1 cellular context compared by ENCODE assay signal in the genomic region with DNA sequence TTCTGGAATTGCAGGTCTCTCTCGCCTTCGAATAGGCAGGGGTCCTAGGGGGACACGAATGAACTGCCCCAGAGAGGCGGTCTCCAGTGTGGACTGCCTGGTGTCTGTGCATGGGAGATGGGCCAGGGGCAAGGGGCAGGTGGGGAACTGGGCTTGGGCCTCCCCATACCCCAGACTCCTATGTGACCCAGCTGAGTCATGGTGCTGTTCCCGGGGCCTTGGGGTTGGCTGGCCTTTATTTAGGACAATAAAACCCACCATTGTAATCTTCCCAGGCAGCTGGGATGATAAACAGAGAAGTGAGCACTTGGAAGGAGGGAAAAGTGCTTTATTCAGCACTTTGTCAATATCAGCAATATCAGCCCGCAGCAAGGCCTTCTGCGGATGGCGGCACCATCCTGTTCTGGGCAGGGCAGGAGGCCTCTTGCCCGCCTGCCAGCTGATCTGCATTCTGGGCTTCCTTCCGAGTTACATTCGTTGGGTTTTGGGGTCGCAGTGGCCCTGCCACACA.
TF ChIP-seq lines count a peak whose summit lies in the region.

No MANE protein-coding gene starts in this region.

TF ChIP-seq in H1, 55 proteins besides CTCF, POLR2A, EP300 and RAD21 (continued from another document):
- TF ChIP-seq, protein P1, sequence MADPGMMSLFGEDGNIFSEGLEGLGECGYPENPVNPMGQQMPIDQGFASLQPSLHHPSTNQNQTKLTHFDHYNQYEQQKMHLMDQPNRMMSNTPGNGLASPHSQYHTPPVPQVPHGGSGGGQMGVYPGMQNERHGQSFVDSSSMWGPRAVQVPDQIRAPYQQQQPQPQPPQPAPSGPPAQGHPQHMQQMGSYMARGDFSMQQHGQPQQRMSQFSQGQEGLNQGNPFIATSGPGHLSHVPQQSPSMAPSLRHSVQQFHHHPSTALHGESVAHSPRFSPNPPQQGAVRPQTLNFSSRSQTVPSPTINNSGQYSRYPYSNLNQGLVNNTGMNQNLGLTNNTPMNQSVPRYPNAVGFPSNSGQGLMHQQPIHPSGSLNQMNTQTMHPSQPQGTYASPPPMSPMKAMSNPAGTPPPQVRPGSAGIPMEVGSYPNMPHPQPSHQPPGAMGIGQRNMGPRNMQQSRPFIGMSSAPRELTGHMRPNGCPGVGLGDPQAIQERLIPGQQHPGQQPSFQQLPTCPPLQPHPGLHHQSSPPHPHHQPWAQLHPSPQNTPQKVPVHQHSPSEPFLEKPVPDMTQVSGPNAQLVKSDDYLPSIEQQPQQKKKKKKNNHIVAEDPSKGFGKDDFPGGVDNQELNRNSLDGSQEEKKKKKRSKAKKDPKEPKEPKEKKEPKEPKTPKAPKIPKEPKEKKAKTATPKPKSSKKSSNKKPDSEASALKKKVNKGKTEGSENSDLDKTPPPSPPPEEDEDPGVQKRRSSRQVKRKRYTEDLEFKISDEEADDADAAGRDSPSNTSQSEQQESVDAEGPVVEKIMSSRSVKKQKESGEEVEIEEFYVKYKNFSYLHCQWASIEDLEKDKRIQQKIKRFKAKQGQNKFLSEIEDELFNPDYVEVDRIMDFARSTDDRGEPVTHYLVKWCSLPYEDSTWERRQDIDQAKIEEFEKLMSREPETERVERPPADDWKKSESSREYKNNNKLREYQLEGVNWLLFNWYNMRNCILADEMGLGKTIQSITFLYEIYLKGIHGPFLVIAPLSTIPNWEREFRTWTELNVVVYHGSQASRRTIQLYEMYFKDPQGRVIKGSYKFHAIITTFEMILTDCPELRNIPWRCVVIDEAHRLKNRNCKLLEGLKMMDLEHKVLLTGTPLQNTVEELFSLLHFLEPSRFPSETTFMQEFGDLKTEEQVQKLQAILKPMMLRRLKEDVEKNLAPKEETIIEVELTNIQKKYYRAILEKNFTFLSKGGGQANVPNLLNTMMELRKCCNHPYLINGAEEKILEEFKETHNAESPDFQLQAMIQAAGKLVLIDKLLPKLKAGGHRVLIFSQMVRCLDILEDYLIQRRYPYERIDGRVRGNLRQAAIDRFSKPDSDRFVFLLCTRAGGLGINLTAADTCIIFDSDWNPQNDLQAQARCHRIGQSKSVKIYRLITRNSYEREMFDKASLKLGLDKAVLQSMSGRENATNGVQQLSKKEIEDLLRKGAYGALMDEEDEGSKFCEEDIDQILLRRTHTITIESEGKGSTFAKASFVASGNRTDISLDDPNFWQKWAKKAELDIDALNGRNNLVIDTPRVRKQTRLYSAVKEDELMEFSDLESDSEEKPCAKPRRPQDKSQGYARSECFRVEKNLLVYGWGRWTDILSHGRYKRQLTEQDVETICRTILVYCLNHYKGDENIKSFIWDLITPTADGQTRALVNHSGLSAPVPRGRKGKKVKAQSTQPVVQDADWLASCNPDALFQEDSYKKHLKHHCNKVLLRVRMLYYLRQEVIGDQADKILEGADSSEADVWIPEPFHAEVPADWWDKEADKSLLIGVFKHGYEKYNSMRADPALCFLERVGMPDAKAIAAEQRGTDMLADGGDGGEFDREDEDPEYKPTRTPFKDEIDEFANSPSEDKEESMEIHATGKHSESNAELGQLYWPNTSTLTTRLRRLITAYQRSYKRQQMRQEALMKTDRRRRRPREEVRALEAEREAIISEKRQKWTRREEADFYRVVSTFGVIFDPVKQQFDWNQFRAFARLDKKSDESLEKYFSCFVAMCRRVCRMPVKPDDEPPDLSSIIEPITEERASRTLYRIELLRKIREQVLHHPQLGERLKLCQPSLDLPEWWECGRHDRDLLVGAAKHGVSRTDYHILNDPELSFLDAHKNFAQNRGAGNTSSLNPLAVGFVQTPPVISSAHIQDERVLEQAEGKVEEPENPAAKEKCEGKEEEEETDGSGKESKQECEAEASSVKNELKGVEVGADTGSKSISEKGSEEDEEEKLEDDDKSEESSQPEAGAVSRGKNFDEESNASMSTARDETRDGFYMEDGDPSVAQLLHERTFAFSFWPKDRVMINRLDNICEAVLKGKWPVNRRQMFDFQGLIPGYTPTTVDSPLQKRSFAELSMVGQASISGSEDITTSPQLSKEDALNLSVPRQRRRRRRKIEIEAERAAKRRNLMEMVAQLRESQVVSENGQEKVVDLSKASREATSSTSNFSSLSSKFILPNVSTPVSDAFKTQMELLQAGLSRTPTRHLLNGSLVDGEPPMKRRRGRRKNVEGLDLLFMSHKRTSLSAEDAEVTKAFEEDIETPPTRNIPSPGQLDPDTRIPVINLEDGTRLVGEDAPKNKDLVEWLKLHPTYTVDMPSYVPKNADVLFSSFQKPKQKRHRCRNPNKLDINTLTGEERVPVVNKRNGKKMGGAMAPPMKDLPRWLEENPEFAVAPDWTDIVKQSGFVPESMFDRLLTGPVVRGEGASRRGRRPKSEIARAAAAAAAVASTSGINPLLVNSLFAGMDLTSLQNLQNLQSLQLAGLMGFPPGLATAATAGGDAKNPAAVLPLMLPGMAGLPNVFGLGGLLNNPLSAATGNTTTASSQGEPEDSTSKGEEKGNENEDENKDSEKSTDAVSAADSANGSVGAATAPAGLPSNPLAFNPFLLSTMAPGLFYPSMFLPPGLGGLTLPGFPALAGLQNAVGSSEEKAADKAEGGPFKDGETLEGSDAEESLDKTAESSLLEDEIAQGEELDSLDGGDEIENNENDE (IDR thresholded peaks at IDR 0.05; ENCODE audit: insufficient replicate concordance, low read length) = no peak
- TF ChIP-seq TAF7 (optimal IDR thresholded peaks at IDR 0.05; ENCODE audit: borderline replicate concordance, low read depth, low read length) (no peak), ATF3 (IDR thresholded peaks at IDR 0.05; ENCODE audit: insufficient read depth, low read depth, low read length) (no peak), TCF12 (IDR thresholded peaks at IDR 0.05; ENCODE audit: low read depth, low read length) (no peak), SIN3A (conservative IDR thresholded peaks at IDR 0.05 in 1 of 2, IDR thresholded peaks at IDR 0.05 in 1 of 2; ENCODE audit: low read depth in 1 of 2, low read length in 2 of 2) (no peak), PHF8 (conservative IDR thresholded peaks at IDR 0.05; ENCODE audit: low read depth, low read length) (no peak)
TF ChIP-seq in H1: peak in this region for 0.
